Comparison of ENCODE assay signal across 9 cellular contexts in the genomic region with DNA sequence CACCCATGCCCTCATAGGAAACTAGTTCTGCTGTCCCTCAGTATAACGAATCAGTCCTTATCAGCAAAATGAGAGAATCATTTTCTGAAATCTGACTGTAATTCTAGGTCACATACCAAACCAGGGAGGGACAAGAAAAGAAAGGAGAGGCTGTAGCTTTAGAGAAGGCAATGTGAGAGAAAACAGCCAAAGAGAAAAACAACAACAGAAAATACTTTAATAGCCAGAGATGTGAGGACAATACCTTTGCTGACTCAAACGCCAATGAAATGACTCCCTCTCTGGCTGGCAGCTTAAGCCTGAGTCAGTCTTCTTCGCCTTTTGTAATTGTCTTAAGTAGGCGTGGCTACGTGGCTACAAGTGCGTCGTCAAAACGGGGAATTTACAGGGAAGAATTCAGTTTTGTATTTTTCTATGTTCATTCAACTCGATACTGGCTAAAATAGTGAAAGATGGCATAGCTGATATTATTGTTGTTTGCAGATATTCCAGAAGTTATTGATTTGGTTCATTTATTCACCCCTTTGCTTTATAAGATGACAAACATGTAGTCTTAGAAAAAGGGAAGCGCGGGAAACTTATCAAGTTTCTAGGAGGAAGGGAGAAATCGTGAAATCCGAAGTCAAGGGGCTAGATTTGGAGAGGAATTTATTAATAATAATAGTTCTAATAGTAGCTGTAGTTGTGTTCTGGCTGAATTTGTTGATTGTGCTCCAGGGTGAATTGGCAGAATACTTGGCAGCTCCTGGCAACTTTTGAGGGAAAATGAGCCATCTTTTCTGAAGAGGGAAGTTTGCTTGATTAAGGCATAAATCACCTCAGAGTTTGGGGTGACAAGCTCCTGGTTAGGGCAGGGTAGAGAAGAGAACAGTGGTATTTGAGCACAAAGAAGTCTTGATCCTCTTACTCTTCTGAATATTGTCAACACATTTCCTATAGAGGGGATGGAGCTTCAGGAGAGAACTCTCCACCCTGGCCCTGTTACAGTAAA. TPM values are rescaled to one million over a fixed set of nuclear protein-coding genes. Genes with fewer than 3 reads are reported as not detected.
A peak's percentile ranks its signal among the peaks of the same experiment; 100 is the strongest.
DNase-seq lines count a peak whose midpoint lies in the region; ATAC-seq and TF ChIP-seq lines count a peak whose summit lies in the region.
"Had no signal": no experiment of that assay in that cellular context is flagged by ENCODE, and none has a peak within 500 bp of the region (broad histone marks: within the 10 kb centered on the region; RNA-seq: fewer than 3 reads in every experiment).

A gene with protein sequence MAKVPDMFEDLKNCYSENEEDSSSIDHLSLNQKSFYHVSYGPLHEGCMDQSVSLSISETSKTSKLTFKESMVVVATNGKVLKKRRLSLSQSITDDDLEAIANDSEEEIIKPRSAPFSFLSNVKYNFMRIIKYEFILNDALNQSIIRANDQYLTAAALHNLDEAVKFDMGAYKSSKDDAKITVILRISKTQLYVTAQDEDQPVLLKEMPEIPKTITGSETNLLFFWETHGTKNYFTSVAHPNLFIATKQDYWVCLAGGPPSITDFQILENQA (minus strand): TSS at position 295 of the 991 bp plus-strand sequence. CDS start 723 bp downstream, outside the sequence.

- DNase-seq in A172 (ENCODE audit: low spot score) (peak; percentile 79), H9 (peak; percentile 52), cerebellar nuclear complex (lab: John Stamatoyannopoulos, UW) (no peak), NCI-H1417 (lab: John Stamatoyannopoulos, UW) (no peak)
- DNase-seq in T-helper 2 cell treated with Interferon-gamma antibody and Interleukin-4, amounts not matched to agents 5 μg/mL and 100 μg/mL, for 36 hours (ENCODE audit: low spot score) = peak; percentile 20
- DNase-seq: DND-41 had no signal

- H3K18ac ChIP-seq in H9 (ENCODE audit: insufficient read length, low read depth, low read length) = no peak within 1 kb of the TSS

- H4K5ac ChIP-seq in H9 (ENCODE audit: insufficient read length, low read depth, low read length) = no peak within 1 kb of the TSS

- no peak within 1 kb of the TSS for H2BK20ac ChIP-seq in H9 (ENCODE audit: low read depth, low read length, poor library complexity, severe bottlenecking)

- H3K4me1 Mint-ChIP-seq in H9 = peaks cover 33 to 36% of the 10 kb centered on the region in 2 experiments
- H3K4me1 Mint-ChIP-seq in T-helper 2 cell treated with Interferon-gamma antibody and Interleukin-4, amounts not matched to agents 5 μg/mL and 100 μg/mL, for 36 hours (ENCODE audit: low read depth) = peaks cover 13% of the 10 kb centered on the region

- H3K9ac ChIP-seq in H9 (ENCODE audit: extremely low read depth, insufficient read length, low read length) (no peak within 1 kb of the TSS), iPS-20b (ENCODE audit: low read depth, low read length) (no peak within 1 kb of the TSS)

- no peaks in the 10 kb centered on the region for H3K79me2 ChIP-seq in H9 (ENCODE audit: insufficient read depth, low read length)

- no peaks in the 10 kb centered on the region for H3K27me3 ChIP-seq in H9 (ENCODE audit: insufficient read depth, low read length)
- no peaks in the 10 kb centered on the region for H3K27me3 ChIP-seq in iPS-20b (ENCODE audit: insufficient read depth, low read length)

- H3K79me1 ChIP-seq in H9 (ENCODE audit: insufficient read depth, low read depth, low read length, poor library complexity, severe bottlenecking) = no peaks in the 10 kb centered on the region

- no peak within 1 kb of the TSS for H2BK15ac ChIP-seq in H9 (ENCODE audit: low read depth, low read length)

- H3K56ac ChIP-seq in H9 (ENCODE audit: insufficient read length, low read depth, low read length) = no peak within 1 kb of the TSS

- H2AK5ac ChIP-seq in H9 (ENCODE audit: insufficient read length, low read length) = no peak within 1 kb of the TSS

- H3K4me1 ChIP-seq in H9 (ENCODE audit: insufficient read depth, low read length) = peaks cover 7% of the 10 kb centered on the region
- H3K4me1 ChIP-seq in iPS-20b (ENCODE audit: insufficient read depth, low read length) = peaks cover 13% of the 10 kb centered on the region; the same call in 1 of the 2 replicates

- no peak within 1 kb of the TSS for H2BK12ac ChIP-seq in H9 (ENCODE audit: insufficient read length, low read depth, low read length)

- peak within 1 kb of the TSS; percentile 47; the same call in 1 of the 2 replicates for H3K4me3 ChIP-seq in iPS-20b (ENCODE audit: low read length)

- H3K4me3 Mint-ChIP-seq in H9 = peak within 1 kb of the TSS; percentile 17 to 53; a peak in 3 of 5 replicates
- H3K4me3 Mint-ChIP-seq in T-helper 2 cell treated with Interferon-gamma antibody and Interleukin-4, amounts not matched to agents 5 μg/mL and 100 μg/mL, for 36 hours = peak within 1 kb of the TSS; percentile 8

- H3K9me3 Mint-ChIP-seq in H9 = no peaks in the 10 kb centered on the region
- H3K9me3 Mint-ChIP-seq in T-helper 2 cell treated with Interferon-gamma antibody and Interleukin-4, amounts not matched to agents 5 μg/mL and 100 μg/mL, for 36 hours = no peaks in the 10 kb centered on the region

- peak within 1 kb of the TSS; percentile 17 for H3K4me2 ChIP-seq in H9 (ENCODE audit: insufficient read depth, insufficient read length, low read length)

- H4K8ac ChIP-seq in H9 (replicated peaks; ENCODE audit: insufficient read length, low read depth, low read length) = no peak within 1 kb of the TSS

- H3K27ac Mint-ChIP-seq in H9 = no peak within 1 kb of the TSS; a peak in 1 of 7 replicates
- no peak within 1 kb of the TSS for H3K27ac Mint-ChIP-seq in T-helper 2 cell treated with Interferon-gamma antibody and Interleukin-4, amounts not matched to agents 5 μg/mL and 100 μg/mL, for 36 hours

- H3K36me3 ChIP-seq in iPS-20b (ENCODE audit: insufficient read depth, low read depth, low read length) = no peaks in the 10 kb centered on the region; the same call in 1 of the 2 replicates

- no CpG with 5 or more reads among the region's 13 CpGs for WGBS in H9 (ENCODE audit: extremely low coverage, insufficient read length, low lambda C conversion rate)

- H3K23me2 ChIP-seq in H9 (ENCODE audit: insufficient read length, low read depth, low read length, poor library complexity, severe bottlenecking) = no peaks in the 10 kb centered on the region

- H4K20me1 ChIP-seq in H9 (ENCODE audit: control insufficient read depth, insufficient read depth, insufficient read length) = no peaks in the 10 kb centered on the region

- no peak within 1 kb of the TSS for H3K4ac ChIP-seq in H9 (ENCODE audit: low read depth, low read length)

- H3K27me3 Mint-ChIP-seq in H9 (ENCODE audit: low read depth) = no peaks in the 10 kb centered on the region
- H3K27me3 Mint-ChIP-seq in T-helper 2 cell treated with Interferon-gamma antibody and Interleukin-4, amounts not matched to agents 5 μg/mL and 100 μg/mL, for 36 hours (ENCODE audit: low read depth) = peaks cover under 1% of the 10 kb centered on the region

- H3K27ac ChIP-seq in H9 (ENCODE audit: insufficient read length, low read depth, low read length) (no peak within 1 kb of the TSS), iPS-20b (ENCODE audit: low read length) (no peak within 1 kb of the TSS)

- ATAC-seq in HG03159 (IDR thresholded peaks at IDR 0.05; ENCODE audit: unreplicated experiment) (no peak), GM21526 (IDR thresholded peaks at IDR 0.05; ENCODE audit: low FRiP score, unreplicated experiment) (no peak)

- H3K14ac ChIP-seq in H9 (ENCODE audit: insufficient read depth, low read length) = no peak within 1 kb of the TSS

- H2AFZ ChIP-seq in H9 (ENCODE audit: low read length) = peak within 1 kb of the TSS; percentile 32

- H3T11ph ChIP-seq in H9 (ENCODE audit: low read length) = no peak within 1 kb of the TSS

- H2BK5ac ChIP-seq in H9 (ENCODE audit: insufficient read length, low read length) = no peak within 1 kb of the TSS

- TF ChIP-seq CTCF in H9 (conservative IDR thresholded peaks at IDR 0.05) = no peak

- H2BK120ac ChIP-seq in H9 (ENCODE audit: low read depth, low read length, poor library complexity, severe bottlenecking) = no peak within 1 kb of the TSS

- no peak within 1 kb of the TSS for H4K91ac ChIP-seq in H9 (ENCODE audit: insufficient read length, low read depth, low read length)

- no peak within 1 kb of the TSS for H3K23ac ChIP-seq in H9 (ENCODE audit: insufficient read length, low read depth, low read length)

- no peaks in the 10 kb centered on the region for H3K9me3 ChIP-seq in H9 (ENCODE audit: control insufficient read depth, low read depth, low read length)
- no peaks in the 10 kb centered on the region for H3K9me3 ChIP-seq in iPS-20b (ENCODE audit: insufficient read depth, low read depth, low read length)

- H3K36me3 Mint-ChIP-seq in H9 (ENCODE audit: insufficient read depth in 1 of 3, low read depth in 3 of 3) = no peaks in the 10 kb centered on the region; a peak in 2 of 7 replicates
- H3K36me3 Mint-ChIP-seq in T-helper 2 cell treated with Interferon-gamma antibody and Interleukin-4, amounts not matched to agents 5 μg/mL and 100 μg/mL, for 36 hours (ENCODE audit: low read depth) = no peaks in the 10 kb centered on the region

RNA-seq across cellular contexts. Expression of the gene that starts here (rescaled TPM):
- 0.05 TPM in 1 of 2 replicates, not detected in the other for total RNA-seq in A172 (2014; rRNA removed; shearing (Covaris generic))
- 0.35 and 0.39 TPM in 2 replicates for total RNA-seq in H9 (2021)

Comparison
In these comparisons a context has a peak if more than half of its experiments do, and no peak if none do; other contexts are left out.
1. Peak in DNase-seq in A172; RNA of the gene not detected or under 1 TPM.
2. Peak in DNase-seq and H3K4me2 ChIP-seq in H9; RNA of the gene not detected or under 1 TPM.